28 cellular contexts compared by ENCODE assay signal in the genomic region with DNA sequence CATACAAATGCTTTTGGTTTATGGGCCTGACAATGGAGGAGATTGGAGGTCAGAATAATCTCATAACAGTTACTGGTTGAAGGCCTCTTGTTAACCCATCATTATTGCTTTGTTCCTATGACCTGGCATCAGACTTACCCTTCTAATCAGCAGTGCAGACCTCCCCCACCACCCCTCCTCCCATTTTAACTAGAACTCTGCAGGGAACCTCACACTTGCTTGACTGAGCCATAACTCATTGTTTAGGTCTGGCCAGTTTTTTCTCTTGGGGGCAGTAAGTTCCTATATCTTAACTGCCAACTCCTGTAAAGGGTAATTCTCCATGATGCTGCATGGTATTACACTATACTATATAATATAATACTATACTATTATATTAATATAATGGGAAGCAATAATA.
"Had no signal": no experiment of that assay in that cellular context is flagged by ENCODE, and none has a peak within 500 bp of the region (broad histone marks: within the 10 kb centered on the region; RNA-seq: fewer than 3 reads in every experiment).

No MANE protein-coding gene starts in this region.

- H3K36me3 Mint-ChIP-seq: naive thymus-derived CD8-positive, alpha-beta T cell; stimulated activated effector memory CD8-positive, alpha-beta T cell treated with anti-CD3 and anti-CD28 coated beads, Interleukin-12 subunit alpha, Interleukin-12 subunit beta, amount 100 ng/mL, for 72 hours; stimulated activated naive B cell treated with anti-CD40 and anti-IgM and Interleukin-4, amounts not matched to agents 10 μg/mL and 1 μg/mL and 100 μg/mL, for 72 hours had no signal

- H3K27ac ChIP-seq: ovary, parathyroid adenoma, psoas muscle, right lobe of liver, sigmoid colon, stomach, thoracic aorta, thyroid gland, tibial nerve, upper lobe of left lung, vagina had no signal

- ATAC-seq: naive thymus-derived CD8-positive, alpha-beta T cell; psoas muscle; right cardiac atrium; right lobe of liver; stimulated activated effector memory CD8-positive, alpha-beta T cell treated with anti-CD3 and anti-CD28 coated beads, Interleukin-12 subunit alpha, Interleukin-12 subunit beta, amount 100 ng/mL, for 72 hours; stimulated activated naive B cell treated with anti-CD40 and anti-IgM and Interleukin-4, amounts not matched to agents 10 μg/mL and 1 μg/mL and 100 μg/mL, for 72 hours had no signal

- H3K9me3 ChIP-seq: ovary, psoas muscle, right lobe of liver, sigmoid colon, stomach, thoracic aorta, thyroid gland, tibial nerve, upper lobe of left lung, vagina had no signal

- H3K4me3 ChIP-seq: ovary, psoas muscle, right lobe of liver, sigmoid colon, stomach, thoracic aorta, thyroid gland, tibial nerve, upper lobe of left lung, vagina had no signal

- H3K36me3 ChIP-seq: ovary, right lobe of liver, sigmoid colon, stomach, thoracic aorta, thyroid gland, tibial nerve, upper lobe of left lung, vagina had no signal

- H3K4me1 ChIP-seq: parathyroid adenoma, psoas muscle, right lobe of liver, sigmoid colon, stomach, thyroid gland, tibial nerve, upper lobe of left lung, vagina had no signal

- H3K27me3 ChIP-seq: ovary, right lobe of liver, sigmoid colon, stomach, thyroid gland, tibial nerve, upper lobe of left lung, vagina had no signal

- H3K4me3 Mint-ChIP-seq: naive thymus-derived CD8-positive, alpha-beta T cell; nephron; neural crest cell; stimulated activated effector memory CD8-positive, alpha-beta T cell treated with anti-CD3 and anti-CD28 coated beads, Interleukin-12 subunit alpha, Interleukin-12 subunit beta, amount 100 ng/mL, for 72 hours; stimulated activated naive B cell treated with anti-CD40 and anti-IgM and Interleukin-4, amounts not matched to agents 10 μg/mL and 1 μg/mL and 100 μg/mL, for 72 hours; stimulated activated naive CD8-positive, alpha-beta T cell treated with anti-CD3 and anti-CD28 coated beads, Interleukin-15, Interleukin-2, amounts not matched to agents 100 ng/mL and 50 ng/mL, for 24 hours had no signal

- H3K27me3 Mint-ChIP-seq: naive thymus-derived CD8-positive, alpha-beta T cell; progenitor cell of endocrine pancreas; stimulated activated naive B cell treated with anti-CD40 and anti-IgM and Interleukin-4, amounts not matched to agents 10 μg/mL and 1 μg/mL and 100 μg/mL, for 72 hours; stimulated activated naive CD8-positive, alpha-beta T cell treated with anti-CD3 and anti-CD28 coated beads, Interleukin-15, Interleukin-2, amounts not matched to agents 100 ng/mL and 50 ng/mL, for 24 hours had no signal

- H3K9me3 Mint-ChIP-seq: nephron; neural crest cell; stimulated activated effector memory CD8-positive, alpha-beta T cell treated with anti-CD3 and anti-CD28 coated beads, Interleukin-12 subunit alpha, Interleukin-12 subunit beta, amount 100 ng/mL, for 72 hours; stimulated activated naive B cell treated with anti-CD40 and anti-IgM and Interleukin-4, amounts not matched to agents 10 μg/mL and 1 μg/mL and 100 μg/mL, for 72 hours; stimulated activated naive CD8-positive, alpha-beta T cell treated with anti-CD3 and anti-CD28 coated beads, Interleukin-15, Interleukin-2, amounts not matched to agents 100 ng/mL and 50 ng/mL, for 24 hours had no signal

- DNase-seq: naive thymus-derived CD8-positive, alpha-beta T cell; occipital lobe; ovary; posterior cingulate gyrus; psoas muscle; right cardiac atrium; right lobe of liver; sigmoid colon; small intestine; stimulated activated CD4-positive, alpha-beta T cell treated with anti-CD3 and anti-CD28 coated beads, Interleukin-15, amount 100 ng/mL, for 24 hours; stimulated activated CD4-positive, alpha-beta T cell treated with anti-CD3 and anti-CD28 coated beads, Interleukin-2, amount 100 ng/mL, for 24 hours; stimulated activated CD4-positive, alpha-beta T cell treated with anti-CD3 and anti-CD28 coated beads, Interleukin-2, amount 100 ng/mL, for 48 hours; stimulated activated CD4-positive, alpha-beta T cell treated with anti-CD3 and anti-CD28 coated beads, Interleukin-4, amount 100 ng/mL, for 24 hours; stimulated activated naive B cell treated with anti-CD40 and anti-IgM and Interleukin-4, amounts not matched to agents 10 μg/mL and 1 μg/mL and 100 μg/mL, for 72 hours; stimulated activated naive CD4-positive, alpha-beta T cell treated with Interleukin-2 at 50 U/mL for 16 hours; stomach; thyroid gland; trophoblast cell; upper lobe of left lung had no signal

- H3K27ac Mint-ChIP-seq: naive thymus-derived CD8-positive, alpha-beta T cell; nephron; progenitor cell of endocrine pancreas; stimulated activated effector memory CD8-positive, alpha-beta T cell treated with anti-CD3 and anti-CD28 coated beads, Interleukin-12 subunit alpha, Interleukin-12 subunit beta, amount 100 ng/mL, for 72 hours; stimulated activated naive B cell treated with anti-CD40 and anti-IgM and Interleukin-4, amounts not matched to agents 10 μg/mL and 1 μg/mL and 100 μg/mL, for 72 hours; stimulated activated naive CD8-positive, alpha-beta T cell treated with anti-CD3 and anti-CD28 coated beads, Interleukin-15, Interleukin-2, amounts not matched to agents 100 ng/mL and 50 ng/mL, for 24 hours had no signal

- H3K4me1 Mint-ChIP-seq: naive thymus-derived CD8-positive, alpha-beta T cell; nephron; neural crest cell; stimulated activated effector memory CD8-positive, alpha-beta T cell treated with anti-CD3 and anti-CD28 coated beads, Interleukin-12 subunit alpha, Interleukin-12 subunit beta, amount 100 ng/mL, for 72 hours; stimulated activated naive B cell treated with anti-CD40 and anti-IgM and Interleukin-4, amounts not matched to agents 10 μg/mL and 1 μg/mL and 100 μg/mL, for 72 hours had no signal
